8 cellular contexts compared by ENCODE assay signal in the genomic region with DNA sequence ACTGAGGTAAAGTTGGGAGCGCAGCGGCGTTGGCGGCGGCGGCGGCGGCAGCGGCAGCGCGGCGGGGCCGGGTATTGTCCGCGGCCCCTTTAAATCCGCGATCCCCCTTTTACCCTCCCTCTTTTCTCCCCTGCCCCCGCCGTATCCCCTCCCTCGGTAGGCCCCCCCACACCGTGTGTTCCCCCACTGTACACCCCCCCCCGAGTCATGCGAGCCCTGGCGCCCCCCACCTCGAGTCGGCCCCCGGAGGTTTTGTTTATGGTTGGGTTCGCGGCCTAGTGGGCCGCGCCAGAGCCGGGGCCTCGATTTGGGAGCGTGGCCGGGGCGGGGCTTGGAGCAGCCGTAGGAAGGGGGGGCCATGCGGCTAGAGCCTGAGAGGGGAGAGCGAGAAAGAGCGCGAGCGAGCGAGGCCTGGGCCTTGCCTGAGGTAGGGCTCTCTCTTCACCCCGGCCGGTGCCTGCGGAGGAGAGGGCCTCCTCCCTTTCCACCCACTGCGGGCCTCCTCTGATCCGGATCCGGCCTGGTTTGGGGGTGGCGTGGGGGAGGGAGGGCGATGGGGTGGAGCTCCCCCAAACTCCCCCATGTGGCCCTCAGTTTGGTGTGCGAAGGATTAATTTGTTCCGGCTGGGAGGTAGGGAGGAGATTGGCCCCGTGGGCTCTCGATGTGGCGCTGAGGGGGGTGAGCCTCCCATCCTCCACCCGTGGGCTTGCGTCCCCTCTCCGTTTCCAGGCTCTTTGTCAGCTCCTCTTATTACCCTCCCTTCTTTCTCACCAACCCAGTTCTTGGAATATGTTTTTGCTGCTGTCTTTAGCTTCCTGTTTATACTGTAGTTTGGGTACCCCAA. TPM values are rescaled to one million over a fixed set of nuclear protein-coding genes. Genes with fewer than 3 reads are reported as not detected.
DNase-seq lines count a peak whose midpoint lies in the region; ATAC-seq and TF ChIP-seq lines count a peak whose summit lies in the region.

No MANE protein-coding gene starts in this region.

- no peaks in the 10 kb centered on the region for H3K9me3 ChIP-seq in gastrocnemius medialis

- peaks cover 0 to 26% of the 10 kb centered on the region in 2 donors for H3K36me3 ChIP-seq in gastrocnemius medialis

- no peak for TF ChIP-seq CTCF in gastrocnemius medialis (IDR thresholded peaks at IDR 0.05 in 4 of 5, conservative IDR thresholded peaks at IDR 0.05 in 1 of 5)

- intact Hi-C loops in gastrocnemius medialis (cut with DNase I; ENCODE audit: low total_unique reads), result loop anchor here (1.0 to 10.0 kb wide), 4 partner anchors 38 to 338 kb away; a partner anchor contains a TSS

- ATAC-seq in GM18517 (IDR thresholded peaks at IDR 0.05; ENCODE audit: unreplicated experiment) (peak; percentile 14), HG03521 (IDR thresholded peaks at IDR 0.05; ENCODE audit: unreplicated experiment) (peak; percentile 14), gastrocnemius medialis (peak; percentile 5 to 6), GM18519 (IDR thresholded peaks at IDR 0.05; ENCODE audit: low FRiP score, unreplicated experiment) (no peak)

- no peak for TF ChIP-seq POLR2A in gastrocnemius medialis (IDR thresholded peaks at IDR 0.05)

- peak overlapping the region; percentile 92 for H3K27ac ChIP-seq in angular gyrus (ENCODE audit: low read depth, low read length)
- H3K27ac ChIP-seq in gastrocnemius medialis, result peak overlapping the region; percentile 96 to 100 (median 98)

- DNase-seq in AG08395 (ENCODE audit: low spot score) (peak; percentile 34), T-helper 2 cell (peak; percentile 52 to 81 (median 67)), hypothalamus (lab: John Stamatoyannopoulos, UW) (peak in 47 of 51 donors; percentile 22 to 85 (median 56)), gastrocnemius medialis (peak; percentile 26 to 46)

- H3K4me3 ChIP-seq in gastrocnemius medialis, result peak overlapping the region; percentile 82 to 96 (median 88)

- no peaks in the 10 kb centered on the region for H3K27me3 ChIP-seq in gastrocnemius medialis

- in situ Hi-C loops in gastrocnemius medialis (cut with MboI; ENCODE audit: low sequenced_read_pairs in 4 of 4), result loop anchor here in 1 of 4 donors (10.0 kb wide), 1 partner anchor 54 kb away; a partner anchor contains a TSS

- H3K4me1 ChIP-seq in gastrocnemius medialis, result peaks cover 57 to 63% of the 10 kb centered on the region in 2 donors

RNA-seq across cellular contexts. Expression of a gene that starts 0.4 kb away (rescaled TPM):
- total RNA-seq in gastrocnemius medialis, result 10 to 100 TPM; 38.5 to 72.8 (median 50.8) TPM

RNA-seq across cellular contexts. Expression of a gene that starts 15.1 kb away (rescaled TPM):
- not detected for total RNA-seq in gastrocnemius medialis

RNA-seq across cellular contexts. Expression of a gene that starts 29.3 kb away (rescaled TPM):
- 1,000 to 10,000 TPM; 1,776 to 3,699 (median 2,786) TPM for total RNA-seq in gastrocnemius medialis

RNA-seq across cellular contexts. Expression of a gene that starts 51.2 kb away (rescaled TPM):
- total RNA-seq in gastrocnemius medialis, result 100 to 1,000 TPM; 145 to 205 (median 177) TPM
